8 cellular contexts compared by ENCODE assay signal in the genomic region with DNA sequence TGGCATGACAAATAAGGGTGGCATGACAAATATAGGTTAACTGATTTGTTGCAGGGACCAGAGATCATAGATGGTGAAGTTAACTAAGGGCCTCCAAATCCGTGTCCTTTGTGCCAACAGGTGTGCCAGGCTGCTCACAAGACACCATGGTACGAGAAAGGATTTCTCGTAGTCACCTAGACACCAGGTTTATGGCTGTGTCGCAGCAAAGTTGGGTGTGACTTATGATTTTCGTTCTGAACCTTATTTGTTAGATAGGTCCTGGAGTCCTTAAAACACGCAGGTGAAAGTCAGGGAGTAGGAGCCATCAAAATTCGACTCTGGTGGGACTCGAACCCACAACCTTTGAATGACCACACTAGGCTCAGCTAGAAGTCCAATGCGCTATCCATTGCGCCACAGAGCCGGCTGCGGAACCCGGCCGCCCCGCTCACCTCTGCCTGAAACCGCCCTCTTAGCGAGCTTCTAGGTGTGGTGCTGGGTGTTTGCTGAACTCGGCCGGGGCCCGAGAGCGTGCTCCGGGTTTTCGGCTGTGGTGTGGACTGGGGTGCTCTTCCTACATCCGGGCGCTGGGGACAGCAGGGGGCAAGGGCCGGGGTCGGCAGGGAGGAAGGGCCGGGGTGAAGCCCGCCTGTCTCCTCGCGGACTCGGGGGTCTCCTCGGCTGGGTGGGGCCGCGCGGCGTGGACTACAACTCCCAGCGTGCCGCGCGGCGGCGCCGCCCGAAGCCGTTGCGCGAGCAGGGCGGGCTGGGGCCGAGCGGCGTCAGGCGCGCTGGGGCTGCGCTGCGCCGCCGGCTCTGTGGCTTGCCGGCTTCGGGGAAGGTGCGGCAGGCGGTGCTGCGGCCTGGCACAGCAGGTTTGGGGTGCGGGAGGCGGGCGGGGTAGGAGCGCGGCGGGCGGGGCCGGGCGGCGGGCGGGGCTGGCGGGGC. TPM values are rescaled to one million over a fixed set of nuclear protein-coding genes. Genes with fewer than 3 reads are reported as not detected.
DNase-seq lines count a peak whose midpoint lies in the region; ATAC-seq and TF ChIP-seq lines count a peak whose summit lies in the region.

Gene SLC27A4, plus strand, starts transcription at position 767 of the 930 bp plus-strand sequence. CDS start 2,606 bp downstream, outside the sequence.

- peak; percentile 93 to 94 for ATAC-seq in right cardiac atrium

- WGBS in right cardiac atrium: 7% methylated on average over 75 of the region's 75 CpGs

- intact Hi-C loops in T-helper 2 cell treated with Interferon-gamma antibody and Interleukin-4, amounts not matched to agents 100 ng/mL and 5 ng/mL, for 36 hours (cut with micrococcal nuclease): loop anchor here (1.0 to 2.0 kb wide), 4 partner anchors 18 to 149 kb away; partner anchors contain the start of genes CIZ1, COQ4, TRUB2 and URM1
- intact Hi-C loops in right cardiac atrium (cut with DNase I): no loop called here
- intact Hi-C loops in vagina (cut with DNase I): no loop called here

- H3K4me1 ChIP-seq in right cardiac atrium (ENCODE audit: control insufficient read depth, insufficient read depth, low read length) (no peaks in the 10 kb centered on the region), vagina (peaks cover 14% of the 10 kb centered on the region)

- TF ChIP-seq POLR2A in vagina (IDR thresholded peaks at IDR 0.05): no peak

- DNase-seq in GM04503 (ENCODE audit: low read depth) (peak; percentile 28), HFF-Myc (ENCODE audit: extremely low read depth, low read depth) (no peak), NCI-H1092 treated with DMSO at 0.1 percent for 48 hours (lab: John Stamatoyannopoulos, UW) (peak; percentile 63), right cardiac atrium (peak; percentile 80 to 91 (median 88)), putamen (ENCODE audit: low spot score) (peak; percentile 83), vagina (ENCODE audit: extremely low spot score in 2 of 2) (no peak)

- no peaks in the 10 kb centered on the region for H3K27me3 ChIP-seq in right cardiac atrium (ENCODE audit: control insufficient read depth, insufficient read depth)
- H3K27me3 ChIP-seq in vagina: no peaks in the 10 kb centered on the region

- peak within 1 kb of the TSS; percentile 85 for H3K4me3 ChIP-seq in HFF-Myc (replicated peaks; ENCODE audit: low read depth, low read length)
- peak within 1 kb of the TSS; percentile 63 for H3K4me3 ChIP-seq in right cardiac atrium (ENCODE audit: low read length)
- H3K4me3 ChIP-seq in vagina: peak within 1 kb of the TSS; percentile 84 to 88

- peaks cover 0 to 20% of the 10 kb centered on the region in 2 donors for H3K36me3 ChIP-seq in vagina

- TF ChIP-seq CTCF in HFF-Myc (IDR thresholded peaks at IDR 0.05; ENCODE audit: low read depth, low read length, missing control alignments) (no peak), vagina (IDR thresholded peaks at IDR 0.05) (no peak)

- H3K27ac ChIP-seq in angular gyrus (ENCODE audit: low read depth, low read length) (peak within 1 kb of the TSS; percentile 62), right cardiac atrium (ENCODE audit: low read length) (peak within 1 kb of the TSS; percentile 6), vagina (peak within 1 kb of the TSS; percentile 79)

- H3K9me3 ChIP-seq in right cardiac atrium (ENCODE audit: control insufficient read depth, low read length) (no peaks in the 10 kb centered on the region), vagina (no peaks in the 10 kb centered on the region)

RNA-seq across cellular contexts. Expression of gene SLC27A4, which starts in this region (rescaled TPM):
- 21.6 and 22.5 TPM in 2 replicates for total RNA-seq in T-helper 2 cell treated with Interferon-gamma antibody and Interleukin-4, amounts not matched to agents 100 ng/mL and 5 ng/mL, for 36 hours
- 10 to 100 TPM; 14.7 to 20.4 (median 18.4) TPM for total RNA-seq in right cardiac atrium
- polyA plus RNA-seq in right cardiac atrium: 21.7 TPM
- 28.0 TPM for total RNA-seq in vagina

Comparison
In these comparisons a context has a peak if more than half of its experiments do, and no peak if none do; other contexts are left out.
1. DNase-seq: peak in GM04503 (single experiment), NCI-H1092 treated with DMSO at 0.1 percent for 48 hours (single experiment), right cardiac atrium (3 of 3) and putamen (single experiment); none in HFF-Myc (single experiment) and vagina (0 of 2).
2. H3K27ac ChIP-seq: peak in every context shown above with its lines; median percentile 79 in vagina; 62 in angular gyrus; 6 in right cardiac atrium.
3. Peak in every context shown above with its lines, with median percentiles within 50 percentile points of each other: H3K4me3 ChIP-seq.